18 cellular contexts compared by ENCODE assay signal in the genomic region with DNA sequence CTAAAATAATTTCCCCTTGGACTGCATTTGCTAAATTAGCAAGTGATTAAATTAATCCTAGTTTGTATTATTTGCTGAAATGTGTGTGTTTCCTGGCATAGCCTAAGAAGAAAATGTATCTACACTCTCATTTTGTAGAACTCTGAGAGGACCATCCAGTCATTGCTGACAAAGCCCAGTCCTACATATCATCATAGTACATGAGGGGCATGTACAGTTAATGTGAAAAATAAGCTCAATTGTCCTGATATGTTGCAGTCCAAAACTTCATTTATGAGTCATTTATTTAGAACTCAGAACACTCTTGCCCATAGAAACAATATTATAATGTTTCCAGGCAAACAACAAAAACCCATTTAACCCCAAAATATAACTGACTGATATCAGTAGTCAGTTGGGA.
"Had no signal": no experiment of that assay in that cellular context is flagged by ENCODE, and none has a peak within 500 bp of the region (broad histone marks: within the 10 kb centered on the region; RNA-seq: fewer than 3 reads in every experiment).

No MANE protein-coding gene starts in this region.

- DNase-seq: activated CD4-positive, alpha-beta T cell treated with anti-CD3 and anti-CD28 coated beads, Interleukin-2, amount 50 U/mL, for 48 hours; activated CD8-positive, alpha-beta memory T cell treated with anti-CD3 and anti-CD28 coated beads, Interleukin-2, amount 50 U/mL, for 4 hours; activated naive CD4-positive, alpha-beta T cell treated with anti-CD3 and anti-CD28 coated beads, Interleukin-2, amount 10 ng/mL, durations not matched to agents 7 days and 5 days; effector CD8-positive, alpha-beta T cell; mesenchymal stem cell; mucosa of descending colon; naive B cell; stimulated activated CD4-positive, alpha-beta T cell treated with anti-CD3 and anti-CD28 coated beads, Interleukin-2, amount 100 ng/mL, for 24 hours; stomach; T-cell; trophoblast cell had no signal

- H3K4me3 ChIP-seq: esophagus muscularis mucosa, mucosa of descending colon, prostate gland, right atrium auricular region, stomach, vagina had no signal

- H3K9me3 ChIP-seq: esophagus muscularis mucosa, mucosa of descending colon, prostate gland, right atrium auricular region, stomach, vagina had no signal

- H3K4me3 Mint-ChIP-seq: activated naive CD4-positive, alpha-beta T cell treated with anti-CD3 and anti-CD28 coated beads, Interleukin-2, amount 10 ng/mL, durations not matched to agents 7 days and 5 days; naive B cell; T-cell had no signal

- H3K36me3 ChIP-seq: prostate gland, stomach, vagina had no signal

- H3K27me3 ChIP-seq: esophagus muscularis mucosa, right atrium auricular region, stomach, vagina had no signal

- ATAC-seq: activated CD4-positive, CD25-positive, alpha-beta regulatory T cell treated with anti-CD3 and anti-CD28 coated beads, Interleukin-2, amount 50 U/mL, for 24 hours; SK-N-SH treated with all-trans-retinoic acid at 6 μM for 48 hours; T-cell had no signal

- H3K27ac Mint-ChIP-seq: activated naive CD4-positive, alpha-beta T cell treated with anti-CD3 and anti-CD28 coated beads, Interleukin-2, amount 10 ng/mL, durations not matched to agents 7 days and 5 days; T-cell had no signal

- H3K4me1 Mint-ChIP-seq: naive B cell had no signal

- H3K4me1 ChIP-seq: prostate gland, vagina had no signal

- H3K36me3 Mint-ChIP-seq: activated naive CD4-positive, alpha-beta T cell treated with anti-CD3 and anti-CD28 coated beads, Interleukin-2, amount 10 ng/mL, durations not matched to agents 7 days and 5 days; naive B cell; T-cell had no signal

- H3K27ac ChIP-seq: esophagus muscularis mucosa, prostate gland, right atrium auricular region, stomach, vagina had no signal

- H3K9me3 Mint-ChIP-seq: activated naive CD4-positive, alpha-beta T cell treated with anti-CD3 and anti-CD28 coated beads, Interleukin-2, amount 10 ng/mL, durations not matched to agents 7 days and 5 days; T-cell had no signal

- H3K27me3 Mint-ChIP-seq: activated naive CD4-positive, alpha-beta T cell treated with anti-CD3 and anti-CD28 coated beads, Interleukin-2, amount 10 ng/mL, durations not matched to agents 7 days and 5 days had no signal

- FAIRE-seq: endothelial cell of umbilical vein had no signal
